Comparison of ENCODE assay signal across 24 cellular contexts in the genomic region with DNA sequence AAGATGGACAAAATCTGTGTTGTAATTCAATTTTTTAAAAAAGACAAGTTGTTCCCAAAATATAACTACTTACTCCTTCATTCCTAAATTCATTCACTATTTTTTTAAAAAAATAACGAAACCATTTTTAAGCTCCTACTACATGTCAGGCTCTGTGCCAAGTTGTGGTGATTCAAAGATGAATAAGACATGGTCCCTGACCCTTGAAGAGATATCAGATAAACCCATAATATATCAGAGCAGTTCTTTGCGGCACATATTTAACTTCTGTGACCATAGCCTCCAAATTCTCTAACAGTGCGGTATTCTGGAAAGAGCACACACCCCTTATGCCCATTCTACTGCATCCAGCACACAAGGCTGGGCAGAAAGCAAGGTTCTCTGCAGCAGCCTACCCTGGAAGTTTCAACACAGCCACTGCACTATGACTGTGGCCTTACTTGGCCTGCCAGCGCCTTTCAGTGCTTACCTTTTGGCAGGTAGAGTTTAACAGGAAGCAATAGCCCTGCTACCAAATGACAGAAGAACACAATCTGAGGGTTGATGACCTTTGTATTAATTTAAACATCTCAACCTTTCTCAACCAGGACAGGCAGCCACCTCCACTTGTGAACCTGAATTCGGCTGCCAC.
DNase-seq lines count a peak whose midpoint lies in the region; ATAC-seq, FAIRE-seq and TF ChIP-seq lines count a peak whose summit lies in the region.
"Had no signal": no experiment of that assay in that cellular context is flagged by ENCODE, and none has a peak within 500 bp of the region (broad histone marks: within the 10 kb centered on the region; RNA-seq: fewer than 3 reads in every experiment).

No MANE protein-coding gene starts in this region.

- no peaks in the 10 kb centered on the region for H3K27me3 Mint-ChIP-seq in HFFc6 (ENCODE audit: insufficient read depth)
- H3K27me3 Mint-ChIP-seq: activated CD4-positive, alpha-beta T cell treated with anti-CD3 and anti-CD28 coated beads, Interleukin-2, amount 10 ng/mL, durations not matched to agents 7 days and 5 days; CD4-positive, alpha-beta memory T cell; natural killer cell treated with Interleukin-12 subunit alpha and Interleukin-12 subunit beta and Interleukin-15 and Interleukin-18, amount 100 ng/mL, for 72 hours; stimulated activated naive CD8-positive, alpha-beta T cell treated with anti-CD3 and anti-CD28 coated beads, Interleukin-15, Interleukin-2, amounts not matched to agents 100 ng/mL and 50 ng/mL, for 24 hours had no signal

- TF ChIP-seq CTCF in HFFc6 (IDR thresholded peaks at IDR 0.05): no peak
- no peak for TF ChIP-seq CTCF in epithelial cell of esophagus (IDR thresholded peaks at IDR 0.05; ENCODE audit: insufficient read depth, low read depth, low read length, missing control alignments)

- H3K9me3 Mint-ChIP-seq in HFFc6: no peaks in the 10 kb centered on the region
- H3K9me3 Mint-ChIP-seq: activated CD4-positive, alpha-beta T cell treated with anti-CD3 and anti-CD28 coated beads, Interleukin-2, amount 10 ng/mL, durations not matched to agents 7 days and 5 days; natural killer cell treated with Interleukin-12 subunit alpha and Interleukin-12 subunit beta and Interleukin-15 and Interleukin-18, amount 100 ng/mL, for 72 hours; stimulated activated naive CD8-positive, alpha-beta T cell treated with anti-CD3 and anti-CD28 coated beads, Interleukin-15, Interleukin-2, amounts not matched to agents 100 ng/mL and 50 ng/mL, for 24 hours had no signal

- DNase-seq in HFFc6 (peak; percentile 59), RCC 7860 (ENCODE audit: low spot score) (peak; percentile 86), epithelial cell of esophagus (ENCODE audit: low read depth) (peak; percentile 20), non-pigmented ciliary epithelial cell (ENCODE audit: low read depth) (peak; percentile 52), NCI-H524 (lab: John Stamatoyannopoulos, UW) (no peak)
- DNase-seq in activated CD4-positive, alpha-beta T cell treated with anti-CD3 and anti-CD28 coated beads for 1 hour: no peak
- DNase-seq: activated CD4-positive, alpha-beta T cell treated with anti-CD3 and anti-CD28 coated beads, Interleukin-2, amount 10 ng/mL, durations not matched to agents 7 days and 5 days; activated CD8-positive, alpha-beta memory T cell treated with anti-CD3 and anti-CD28 coated beads, Interleukin-2, amount 50 U/mL, for 4 hours; activated effector memory CD4-positive, alpha-beta T cell treated with anti-CD3 and anti-CD28 coated beads, Interleukin-2, amount 50 U/mL, for 16 hours; CD4-positive, alpha-beta memory T cell; DMS153; gastrocnemius medialis; kidney glomerular epithelial cell; MG63; NCI-H1436; NCI-H524 treated with DMSO at 0.1 percent for 48 hours; SHP77 treated with DMSO at 0.1 percent for 48 hours; stimulated activated CD4-positive, alpha-beta T cell treated with anti-CD3 and anti-CD28 coated beads, Interleukin-2, amount 100 ng/mL, for 48 hours; tibial artery had no signal

- FAIRE-seq in RCC 7860 (lab: Jason Lieb, UNC): peak; percentile 94

- ATAC-seq in GM21737 (IDR thresholded peaks at IDR 0.05; ENCODE audit: unreplicated experiment): no peak
- ATAC-seq: gastrocnemius medialis; natural killer cell treated with Interleukin-12 subunit alpha and Interleukin-12 subunit beta and Interleukin-15 and Interleukin-18, amount 100 ng/mL, for 72 hours had no signal

- no peak overlapping the region for H3K4me3 ChIP-seq in epithelial cell of esophagus (ENCODE audit: low read length)
- H3K4me3 ChIP-seq: cardiac muscle cell, gastrocnemius medialis, HAP-1, MG63, tibial artery had no signal

- peaks cover 43% of the 10 kb centered on the region for H3K4me1 Mint-ChIP-seq in HFFc6 (ENCODE audit: low read depth)
- H3K4me1 Mint-ChIP-seq: activated CD4-positive, alpha-beta T cell treated with anti-CD3 and anti-CD28 coated beads, Interleukin-2, amount 10 ng/mL, durations not matched to agents 7 days and 5 days had no signal

- peak overlapping the region; percentile 36 for H3K4me3 Mint-ChIP-seq in HFFc6
- H3K4me3 Mint-ChIP-seq: activated CD4-positive, alpha-beta T cell treated with anti-CD3 and anti-CD28 coated beads, Interleukin-2, amount 10 ng/mL, durations not matched to agents 7 days and 5 days; CD4-positive, alpha-beta memory T cell; natural killer cell treated with Interleukin-12 subunit alpha and Interleukin-12 subunit beta and Interleukin-15 and Interleukin-18, amount 100 ng/mL, for 72 hours; stimulated activated naive CD8-positive, alpha-beta T cell treated with anti-CD3 and anti-CD28 coated beads, Interleukin-15, Interleukin-2, amounts not matched to agents 100 ng/mL and 50 ng/mL, for 24 hours had no signal

- peak overlapping the region; percentile 9; the same call in 1 of the 2 replicates for H3K27ac Mint-ChIP-seq in HFFc6
- H3K27ac Mint-ChIP-seq: activated CD4-positive, alpha-beta T cell treated with anti-CD3 and anti-CD28 coated beads, Interleukin-2, amount 10 ng/mL, durations not matched to agents 7 days and 5 days; CD4-positive, alpha-beta memory T cell; natural killer cell treated with Interleukin-12 subunit alpha and Interleukin-12 subunit beta and Interleukin-15 and Interleukin-18, amount 100 ng/mL, for 72 hours; stimulated activated naive CD8-positive, alpha-beta T cell treated with anti-CD3 and anti-CD28 coated beads, Interleukin-15, Interleukin-2, amounts not matched to agents 100 ng/mL and 50 ng/mL, for 24 hours had no signal

- H3K36me3 Mint-ChIP-seq in HFFc6 (ENCODE audit: low read depth): peaks cover 5% of the 10 kb centered on the region; the same call in 1 of the 2 replicates
- H3K36me3 Mint-ChIP-seq: natural killer cell treated with Interleukin-12 subunit alpha and Interleukin-12 subunit beta and Interleukin-15 and Interleukin-18, amount 100 ng/mL, for 72 hours had no signal

Comparison
In these comparisons a context has a peak if more than half of its experiments do, and no peak if none do; other contexts are left out.
1. DNase-seq: peak in HFFc6 (single experiment), RCC 7860 (single experiment), epithelial cell of esophagus (single experiment) and non-pigmented ciliary epithelial cell (single experiment); none in activated CD4-positive, alpha-beta T cell treated with anti-CD3 and anti-CD28 coated beads for 1 hour (single experiment) and NCI-H524 (0 of 2).